ENCODE assay signal across 14 cellular contexts in the genomic region with DNA sequence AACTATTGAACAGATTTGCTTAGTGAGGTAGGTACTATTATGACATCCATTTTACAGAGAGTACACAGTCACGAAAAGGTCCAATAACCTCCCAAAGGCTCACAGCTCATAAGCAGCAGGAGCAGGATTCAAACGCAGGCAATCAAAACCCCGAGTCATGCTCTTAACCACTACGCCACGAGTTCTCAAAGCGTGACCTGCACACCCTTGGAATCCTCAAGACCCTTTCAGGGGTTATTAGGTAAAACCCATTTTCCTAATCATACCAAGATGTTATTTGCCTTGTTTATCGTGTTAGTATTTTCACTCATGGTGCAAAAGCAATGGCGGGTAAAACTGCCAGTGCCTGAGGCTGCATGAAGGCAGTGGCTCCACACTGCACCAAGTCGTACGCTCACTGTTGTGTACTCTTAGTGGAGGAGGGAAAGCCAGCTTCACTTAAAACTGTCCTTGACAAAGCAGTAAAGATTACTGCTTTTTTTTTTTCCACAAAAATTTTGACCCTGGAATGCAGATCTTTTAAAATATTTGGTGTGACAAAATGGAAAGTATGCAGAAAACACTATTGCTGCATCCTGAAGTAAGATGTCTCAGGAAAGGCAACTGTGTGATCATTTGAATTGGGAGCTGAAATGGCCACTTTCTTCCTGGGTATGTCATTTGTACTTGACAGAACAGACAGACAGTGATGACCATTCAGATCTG.
DNase-seq lines count a peak whose midpoint lies in the region; ATAC-seq and TF ChIP-seq lines count a peak whose summit lies in the region.
"Had no signal": no experiment of that assay in that cellular context is flagged by ENCODE, and none has a peak within 500 bp of the region (broad histone marks: within the 10 kb centered on the region; RNA-seq: fewer than 3 reads in every experiment).

No MANE protein-coding gene starts in this region.

- intact Hi-C loops in mucosa of descending colon (cut with DNase I, micrococcal nuclease): no loop called here

- H3K27me3 ChIP-seq in HUES6 (ENCODE audit: control insufficient read depth, insufficient read depth, low read length): no peaks in the 10 kb centered on the region
- H3K27me3 ChIP-seq in foreskin keratinocyte: no peaks in the 10 kb centered on the region
- H3K27me3 ChIP-seq: tibial artery had no signal

- no peak overlapping the region for H3K9ac ChIP-seq in HUES6 (ENCODE audit: low read length)

- ATAC-seq in foreskin keratinocyte (no peak), HG03432 (IDR thresholded peaks at IDR 0.05; ENCODE audit: unreplicated experiment) (no peak), mucosa of descending colon (no peak)

- no peaks in the 10 kb centered on the region for H3K36me3 ChIP-seq in HUES6 (ENCODE audit: control insufficient read depth, insufficient read depth, low read length)
- H3K36me3 ChIP-seq in mucosa of descending colon (ENCODE audit: low read depth): no peaks in the 10 kb centered on the region
- H3K36me3 ChIP-seq: tibial artery had no signal

- no peak for TF ChIP-seq CTCF in foreskin keratinocyte (conservative IDR thresholded peaks at IDR 0.05)
- TF ChIP-seq CTCF in mucosa of descending colon (IDR thresholded peaks at IDR 0.05): no peak

- 0 out of 2 replicates have a peak overlapping the region, but pooled peaks have one; percentile 22 for H3K27ac ChIP-seq in HUES6 (ENCODE audit: low read depth, low read length)
- H3K27ac ChIP-seq in foreskin keratinocyte: peak overlapping the region; percentile 93
- H3K27ac ChIP-seq: tibial artery had no signal

- H3K9me3 ChIP-seq in HUES6 (ENCODE audit: control insufficient read depth, insufficient read depth, low read depth, low read length): no peaks in the 10 kb centered on the region
- H3K9me3 ChIP-seq in mucosa of descending colon: no peaks in the 10 kb centered on the region
- H3K9me3 ChIP-seq: tibial artery had no signal

- H3K4me3 ChIP-seq in HUES6 (ENCODE audit: low read depth, low read length) (no peak overlapping the region), mucosa of descending colon (no peak overlapping the region)
- H3K4me3 ChIP-seq: tibial artery had no signal

- H3K4me1 ChIP-seq in HUES6 (ENCODE audit: control insufficient read depth, insufficient read depth, low read length) (peaks cover 61% of the 10 kb centered on the region), foreskin keratinocyte (peaks cover 64% of the 10 kb centered on the region), mucosa of descending colon (ENCODE audit: low read depth) (no peaks in the 10 kb centered on the region)
- H3K4me1 ChIP-seq: tibial artery had no signal

- DNase-seq in AG08395 (ENCODE audit: low spot score) (peak; percentile 41), amniotic epithelial cell (ENCODE audit: low read depth) (peak; percentile 41), foreskin keratinocyte (no peak), mucosa of descending colon (no peak), islet precursor cell (no peak)
- DNase-seq in effector CD8-positive, alpha-beta T cell (lab: John Stamatoyannopoulos, UW): no peak
- DNase-seq: activated CD4-positive, alpha-beta T cell treated with anti-CD3 and anti-CD28 coated beads for 48 hours; aorta; NCI-H187; NCI-H526; posterior cingulate gyrus; tibial artery had no signal

Comparison
In these comparisons a context has a peak if more than half of its experiments do, and no peak if none do; other contexts are left out.
1. DNase-seq: peak in AG08395 (single experiment) and amniotic epithelial cell (single experiment); none in foreskin keratinocyte (0 of 2), effector CD8-positive, alpha-beta T cell (single experiment), mucosa of descending colon (0 of 3) and islet precursor cell (single experiment).